In genomic region chr13:56700324-56700723, GRCh38 we compare ENCODE assay signal across 16 cellular contexts.
"Had no signal": no experiment of that assay in that cellular context is flagged by ENCODE, and none has a peak within 500 bp of the region (broad histone marks: within the 10 kb centered on the region; RNA-seq: fewer than 3 reads in every experiment).

No MANE protein-coding gene starts in this region.

- H3K4me3 ChIP-seq: left lung, mucosa of descending colon, pancreas, sigmoid colon, upper lobe of right lung had no signal

- H3K4me1 ChIP-seq: left lung, pancreas, sigmoid colon, upper lobe of right lung had no signal

- H3K9me3 ChIP-seq: pancreas, sigmoid colon, upper lobe of right lung had no signal

- ATAC-seq: activated T-cell treated with anti-CD3 and anti-CD28 coated beads, Interleukin-2, amount 50 U/mL, for 4 hours; left lung; mucosa of descending colon; naive thymus-derived CD4-positive, alpha-beta T cell; pancreas; stimulated activated naive CD8-positive, alpha-beta T cell treated with anti-CD3 and anti-CD28 coated beads, Interleukin-15, amount 100 ng/mL, for 72 hours; upper lobe of right lung had no signal

- H3K36me3 ChIP-seq: left lung, pancreas, sigmoid colon, upper lobe of right lung had no signal

- DNase-seq: activated CD4-positive, alpha-beta T cell treated with anti-CD3 and anti-CD28 coated beads, Interleukin-2, amount 50 U/mL, for 48 hours; activated effector memory CD4-positive, alpha-beta T cell treated with Interleukin-2 at 50 U/mL for 16 hours; activated naive CD4-positive, alpha-beta T cell treated with anti-CD3 and anti-CD28 coated beads, Interleukin-2, amount 50 U/mL, for 16 hours; activated T-cell treated with anti-CD3 and anti-CD28 coated beads, Interleukin-2, amount 50 U/mL, for 4 hours; dermis blood vessel endothelial cell; kidney; left lung; mammary epithelial cell; mucosa of descending colon; naive thymus-derived CD4-positive, alpha-beta T cell; pancreas; sigmoid colon; stimulated activated CD4-positive, alpha-beta T cell treated with anti-CD3 and anti-CD28 coated beads, Interleukin-1b, Interleukin-23, amount 100 ng/mL, for 48 hours; stimulated activated naive CD8-positive, alpha-beta T cell treated with anti-CD3 and anti-CD28 coated beads, Interleukin-15, amount 100 ng/mL, for 72 hours; upper lobe of right lung had no signal

- H3K27me3 ChIP-seq: left lung, pancreas, sigmoid colon, upper lobe of right lung had no signal

- H3K27ac ChIP-seq: left lung, pancreas, sigmoid colon, upper lobe of right lung, VCaP had no signal
